Comparison of ENCODE assay signal across 28 cellular contexts in the genomic region with DNA sequence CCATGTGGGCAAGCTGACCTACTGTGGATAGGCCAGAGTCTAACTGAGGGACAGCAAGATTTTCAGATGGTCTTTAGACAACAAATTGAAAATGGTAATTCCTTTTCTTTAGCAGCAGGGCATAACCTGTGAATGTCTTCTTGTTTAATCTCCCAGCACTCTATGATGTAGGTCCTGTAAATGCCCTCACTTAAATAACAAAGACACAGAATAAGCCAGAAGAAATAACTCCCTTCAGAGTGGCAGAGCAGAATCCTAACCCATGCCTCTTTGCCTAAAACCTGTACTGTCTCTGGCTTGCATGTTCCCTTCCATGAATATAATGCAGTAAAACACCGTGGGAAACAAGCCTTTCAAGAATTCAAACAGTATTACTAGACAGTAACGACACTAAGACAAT.
A peak's percentile ranks its signal among the peaks of the same experiment; 100 is the strongest.
DNase-seq lines count a peak whose midpoint lies in the region; ATAC-seq and TF ChIP-seq lines count a peak whose summit lies in the region.
"Had no signal": no experiment of that assay in that cellular context is flagged by ENCODE, and none has a peak within 500 bp of the region (broad histone marks: within the 10 kb centered on the region; RNA-seq: fewer than 3 reads in every experiment).

No MANE protein-coding gene starts in this region.

- H3K4me3 ChIP-seq in H7 (ENCODE audit: insufficient read depth, low read depth, low read length) (no peak overlapping the region), RWPE2 (ENCODE audit: severe bottlenecking) (no peak overlapping the region), parathyroid adenoma (ENCODE audit: low read depth, low read length) (no peak overlapping the region)
- H3K4me3 ChIP-seq: esophagus muscularis mucosa, ovary, spleen had no signal

- no peak overlapping the region for H3K4me2 ChIP-seq in parathyroid adenoma (ENCODE audit: low read length)

- H3K9me3 ChIP-seq in RWPE2 (ENCODE audit: severe bottlenecking), result no peaks in the 10 kb centered on the region
- H3K9me3 ChIP-seq in parathyroid adenoma (ENCODE audit: control insufficient read depth, low read length), result no peaks in the 10 kb centered on the region
- H3K9me3 ChIP-seq: BE2C, esophagus muscularis mucosa, ovary, spleen had no signal

- DNase-seq in H7, result peak; percentile 22
- DNase-seq in RWPE2 (ENCODE audit: low spot score), result no peak
- DNase-seq in glutamatergic neuron, result no peak
- no peak for DNase-seq in natural killer cell treated with Interleukin-12 subunit alpha and Interleukin-12 subunit beta and Interleukin-15 and Interleukin-18, amount 100 ng/mL, for 72 hours (ENCODE audit: low spot score)
- no peak for DNase-seq in HuH-7 (ENCODE audit: low spot score)
- DNase-seq: ACHN; activated CD4-positive, alpha-beta memory T cell treated with anti-CD3 and anti-CD28 coated beads for 36 hours; activated CD8-positive, alpha-beta memory T cell treated with anti-CD3 and anti-CD28 coated beads, Interleukin-2, amount 50 U/mL, for 4 hours; activated naive CD4-positive, alpha-beta T cell treated with anti-CD3 and anti-CD28 coated beads, Interleukin-2, amount 10 ng/mL, durations not matched to agents 7 days and 5 days; amniotic stem cell; BE2C; cortex of kidney; hippocampal formation; naive thymus-derived CD4-positive, alpha-beta T cell; NCI-H1092 treated with DMSO at 0.1 percent for 48 hours; NCI-H1930; NCI-H526 treated with DMSO at 0.1 percent for 48 hours; ovary; retina; spleen; trophoblast cell had no signal

- peak overlapping the region; percentile 78 for H3K27ac Mint-ChIP-seq in glutamatergic neuron (ENCODE audit: unreplicated experiment)
- no peak overlapping the region for H3K27ac Mint-ChIP-seq in natural killer cell treated with Interleukin-12 subunit alpha and Interleukin-12 subunit beta and Interleukin-15 and Interleukin-18, amount 100 ng/mL, for 72 hours
- H3K27ac Mint-ChIP-seq: activated CD4-positive, alpha-beta memory T cell treated with anti-CD3 and anti-CD28 coated beads for 36 hours; activated naive CD4-positive, alpha-beta T cell treated with anti-CD3 and anti-CD28 coated beads, Interleukin-2, amount 10 ng/mL, durations not matched to agents 7 days and 5 days; T-helper 1 cell treated with Interleukin-12 subunit alpha and Interleukin-12 subunit beta and Interleukin-4 antibody, amounts not matched to agents 30 μg/mL and 1 μg/mL, for 36 hours had no signal

- no peak overlapping the region for H3K9ac ChIP-seq in parathyroid adenoma

- no peaks in the 10 kb centered on the region for H3K79me2 ChIP-seq in parathyroid adenoma

- H3K4me3 Mint-ChIP-seq in glutamatergic neuron (ENCODE audit: unreplicated experiment), result peak overlapping the region; percentile 16
- H3K4me3 Mint-ChIP-seq in natural killer cell treated with Interleukin-12 subunit alpha and Interleukin-12 subunit beta and Interleukin-15 and Interleukin-18, amount 100 ng/mL, for 72 hours, result no peak overlapping the region
- H3K4me3 Mint-ChIP-seq: activated CD4-positive, alpha-beta memory T cell treated with anti-CD3 and anti-CD28 coated beads for 36 hours; activated naive CD4-positive, alpha-beta T cell treated with anti-CD3 and anti-CD28 coated beads, Interleukin-2, amount 10 ng/mL, durations not matched to agents 7 days and 5 days; naive thymus-derived CD4-positive, alpha-beta T cell; T-helper 1 cell treated with Interleukin-12 subunit alpha and Interleukin-12 subunit beta and Interleukin-4 antibody, amounts not matched to agents 30 μg/mL and 1 μg/mL, for 36 hours had no signal

- H3K27me3 Mint-ChIP-seq in glutamatergic neuron (ENCODE audit: unreplicated experiment), result peaks cover 4% of the 10 kb centered on the region
- no peaks in the 10 kb centered on the region for H3K27me3 Mint-ChIP-seq in natural killer cell treated with Interleukin-12 subunit alpha and Interleukin-12 subunit beta and Interleukin-15 and Interleukin-18, amount 100 ng/mL, for 72 hours
- H3K27me3 Mint-ChIP-seq: activated CD4-positive, alpha-beta memory T cell treated with anti-CD3 and anti-CD28 coated beads for 36 hours; activated naive CD4-positive, alpha-beta T cell treated with anti-CD3 and anti-CD28 coated beads, Interleukin-2, amount 10 ng/mL, durations not matched to agents 7 days and 5 days; naive thymus-derived CD4-positive, alpha-beta T cell had no signal

- H3K4me1 ChIP-seq in RWPE2 (ENCODE audit: insufficient read depth, poor library complexity, severe bottlenecking) (peaks cover 24% of the 10 kb centered on the region), parathyroid adenoma (no peaks in the 10 kb centered on the region)
- H3K4me1 ChIP-seq: BE2C had no signal

- no peak for TF ChIP-seq CTCF in RWPE2 (IDR thresholded peaks at IDR 0.05; ENCODE audit: poor library complexity, severe bottlenecking)
- TF ChIP-seq CTCF in glutamatergic neuron (IDR thresholded peaks at IDR 0.05; ENCODE audit: partially characterized antibody, unreplicated experiment), result no peak
- no peak for TF ChIP-seq CTCF in parathyroid adenoma (IDR thresholded peaks at IDR 0.05)

- no peaks in the 10 kb centered on the region for H3K36me3 Mint-ChIP-seq in glutamatergic neuron (ENCODE audit: unreplicated experiment)
- no peaks in the 10 kb centered on the region for H3K36me3 Mint-ChIP-seq in natural killer cell treated with Interleukin-12 subunit alpha and Interleukin-12 subunit beta and Interleukin-15 and Interleukin-18, amount 100 ng/mL, for 72 hours

- peak; percentile 8; the same call in 1 of the 3 replicates for ATAC-seq in RWPE2 (ENCODE audit: low read depth)
- ATAC-seq in natural killer cell treated with Interleukin-12 subunit alpha and Interleukin-12 subunit beta and Interleukin-15 and Interleukin-18, amount 100 ng/mL, for 72 hours, result no peak
- ATAC-seq in GM19467 (IDR thresholded peaks at IDR 0.05; ENCODE audit: unreplicated experiment), result no peak
- no peak for ATAC-seq in HG03039 (IDR thresholded peaks at IDR 0.05; ENCODE audit: unreplicated experiment)
- ATAC-seq: activated CD4-positive, CD25-positive, alpha-beta regulatory T cell treated with anti-CD3 and anti-CD28 coated beads, Interleukin-2, amount 50 U/mL, for 24 hours; left lobe of liver; naive thymus-derived CD4-positive, alpha-beta T cell had no signal

- H3K27ac ChIP-seq in RWPE2 (ENCODE audit: poor library complexity, severe bottlenecking) (peak overlapping the region; percentile 25), parathyroid adenoma (no peak overlapping the region)
- H3K27ac ChIP-seq: ovary, spleen had no signal

- H3K27me3 ChIP-seq in H7 (ENCODE audit: control insufficient read depth, insufficient read depth, low read length) (no peaks in the 10 kb centered on the region), RWPE2 (ENCODE audit: insufficient read depth, poor library complexity, severe bottlenecking) (no peaks in the 10 kb centered on the region), parathyroid adenoma (ENCODE audit: control insufficient read depth, insufficient read depth, low read length) (no peaks in the 10 kb centered on the region)
- H3K27me3 ChIP-seq: BE2C, esophagus muscularis mucosa, ovary, spleen had no signal

- no peaks in the 10 kb centered on the region for H3K9me3 Mint-ChIP-seq in glutamatergic neuron (ENCODE audit: unreplicated experiment)
- H3K9me3 Mint-ChIP-seq in natural killer cell treated with Interleukin-12 subunit alpha and Interleukin-12 subunit beta and Interleukin-15 and Interleukin-18, amount 100 ng/mL, for 72 hours, result no peaks in the 10 kb centered on the region
- H3K9me3 Mint-ChIP-seq: activated CD4-positive, alpha-beta memory T cell treated with anti-CD3 and anti-CD28 coated beads for 36 hours; activated naive CD4-positive, alpha-beta T cell treated with anti-CD3 and anti-CD28 coated beads, Interleukin-2, amount 10 ng/mL, durations not matched to agents 7 days and 5 days; T-helper 1 cell treated with Interleukin-12 subunit alpha and Interleukin-12 subunit beta and Interleukin-4 antibody, amounts not matched to agents 30 μg/mL and 1 μg/mL, for 36 hours had no signal

- H2AFZ ChIP-seq in parathyroid adenoma, result peak overlapping the region; percentile 30

- peaks cover 55% of the 10 kb centered on the region for H3K4me1 Mint-ChIP-seq in glutamatergic neuron (ENCODE audit: low read depth, unreplicated experiment)
- H3K4me1 Mint-ChIP-seq in natural killer cell treated with Interleukin-12 subunit alpha and Interleukin-12 subunit beta and Interleukin-15 and Interleukin-18, amount 100 ng/mL, for 72 hours (ENCODE audit: low read depth in 2 of 2), result peaks cover 13 to 26% of the 10 kb centered on the region in 2 donors
- H3K4me1 Mint-ChIP-seq: activated naive CD4-positive, alpha-beta T cell treated with anti-CD3 and anti-CD28 coated beads, Interleukin-2, amount 10 ng/mL, durations not matched to agents 7 days and 5 days had no signal

- H3K36me3 ChIP-seq in H7 (replicated peaks; ENCODE audit: control insufficient read depth, insufficient read depth, low read length) (no peaks in the 10 kb centered on the region), RWPE2 (ENCODE audit: low read depth) (0 out of 2 replicates have a peak, but pooled peaks cover 3% of the 10 kb centered on the region), parathyroid adenoma (ENCODE audit: control insufficient read depth, insufficient read depth, low read length) (no peaks in the 10 kb centered on the region)
- H3K36me3 ChIP-seq: BE2C, esophagus muscularis mucosa, ovary, spleen had no signal
